In the genomic region with DNA sequence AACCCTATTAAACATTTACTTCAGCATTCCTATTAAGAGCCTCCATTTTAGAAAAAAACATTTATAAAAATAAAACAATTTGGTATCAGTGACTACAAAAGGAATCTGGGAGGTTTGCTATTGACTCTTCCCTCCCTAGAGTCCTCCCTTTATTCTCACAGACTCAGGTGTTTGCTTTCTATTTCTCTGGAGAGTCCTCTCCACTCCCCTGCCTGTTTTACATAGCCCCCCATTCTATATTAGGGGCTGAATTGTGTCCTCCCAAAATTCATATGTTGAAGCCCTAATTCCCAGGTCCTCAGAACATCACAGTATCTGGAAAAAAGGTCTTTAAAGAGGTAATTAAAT, we compare ENCODE assay signal across 15 cellular contexts.
DNase-seq lines count a peak whose midpoint lies in the region; ATAC-seq and TF ChIP-seq lines count a peak whose summit lies in the region.
"Had no signal": no experiment of that assay in that cellular context is flagged by ENCODE, and none has a peak within 500 bp of the region (broad histone marks: within the 10 kb centered on the region; RNA-seq: fewer than 3 reads in every experiment).

No MANE protein-coding gene starts in this region.

- H3K36me3 ChIP-seq in endodermal cell (ENCODE audit: control insufficient read depth, insufficient read depth, low read length): peaks cover 19% of the 10 kb centered on the region

- H3K9me3 ChIP-seq in endodermal cell (ENCODE audit: control insufficient read depth, low read length): no peaks in the 10 kb centered on the region

- peaks cover 62% of the 10 kb centered on the region for H3K4me1 Mint-ChIP-seq in stimulated activated naive CD8-positive, alpha-beta T cell treated with anti-CD3 and anti-CD28 coated beads, Interleukin-15, Interleukin-2, amounts not matched to agents 100 ng/mL and 50 ng/mL, for 24 hours (ENCODE audit: low read depth)
- H3K4me1 Mint-ChIP-seq in stimulated activated naive CD8-positive, alpha-beta T cell treated with anti-CD3 and anti-CD28 coated beads, Interleukin-15, amount 100 ng/mL, for 72 hours: peaks cover 69% of the 10 kb centered on the region
- H3K4me1 Mint-ChIP-seq in WTC11: peaks cover 42% of the 10 kb centered on the region
- peaks cover 23% of the 10 kb centered on the region for H3K4me1 Mint-ChIP-seq in endodermal cell

- TF ChIP-seq CTCF in WTC11 (IDR thresholded peaks at IDR 0.05): no peak
- no peak for TF ChIP-seq CTCF in endodermal cell (conservative IDR thresholded peaks at IDR 0.05)

- POLR2A ChIA-PET in WTC11 (lab: Charles Lee): no interaction called here

- no peak for DNase-seq in stimulated activated naive CD8-positive, alpha-beta T cell treated with anti-CD3 and anti-CD28 coated beads, Interleukin-15, amount 100 ng/mL, for 72 hours
- no peak for DNase-seq in WTC11 (ENCODE audit: low spot score)
- no peak for DNase-seq in left lobe of liver (ENCODE audit: low spot score)
- no peak for DNase-seq in endodermal cell
- no peak for DNase-seq in NCI-H2171 treated with DMSO at 0.1 percent for 48 hours (lab: John Stamatoyannopoulos, UW)
- no peak for DNase-seq in activated gamma-delta T cell treated with Interleukin-2 at 50 U/mL for 16 hours
- DNase-seq: activated naive CD8-positive, alpha-beta T cell treated with anti-CD3 and anti-CD28 coated beads, Interleukin-2, amount 10 ng/mL, durations not matched to agents 7 days and 5 days; left colon; NCI-H510A; nucleus accumbens; Right ventricle myocardium superior; stimulated activated naive CD4-positive, alpha-beta T cell had no signal

- H3K27me3 ChIP-seq in endodermal cell (ENCODE audit: control insufficient read depth, insufficient read depth, low read length, poor library complexity, severe bottlenecking): no peaks in the 10 kb centered on the region
- H3K27me3 ChIP-seq: BLaER1 treated with 17β-estradiol and CSF1 and Interleukin-3, amounts not matched to agents 10 nM and 100 nM had no signal

- peak overlapping the region; percentile 81 for H3K27ac Mint-ChIP-seq in stimulated activated naive CD8-positive, alpha-beta T cell treated with anti-CD3 and anti-CD28 coated beads, Interleukin-15, Interleukin-2, amounts not matched to agents 100 ng/mL and 50 ng/mL, for 24 hours
- peak overlapping the region in 1 of 2 donors; percentile 47 for H3K27ac Mint-ChIP-seq in stimulated activated naive CD8-positive, alpha-beta T cell treated with anti-CD3 and anti-CD28 coated beads, Interleukin-15, amount 100 ng/mL, for 72 hours
- H3K27ac Mint-ChIP-seq in WTC11: peak overlapping the region; percentile 69
- no peak overlapping the region for H3K27ac Mint-ChIP-seq in endodermal cell

- no peaks in the 10 kb centered on the region for H3K9me3 Mint-ChIP-seq in stimulated activated naive CD8-positive, alpha-beta T cell treated with anti-CD3 and anti-CD28 coated beads, Interleukin-15, Interleukin-2, amounts not matched to agents 100 ng/mL and 50 ng/mL, for 24 hours
- H3K9me3 Mint-ChIP-seq in stimulated activated naive CD8-positive, alpha-beta T cell treated with anti-CD3 and anti-CD28 coated beads, Interleukin-15, amount 100 ng/mL, for 72 hours: no peaks in the 10 kb centered on the region
- H3K9me3 Mint-ChIP-seq in WTC11 (no peaks in the 10 kb centered on the region), endodermal cell (no peaks in the 10 kb centered on the region)

- CTCF ChIA-PET in WTC11 (lab: Charles Lee): interaction anchor here (0.6 to 1.0 kb wide), 3 partner anchors 40 to 77 kb away, joined by 3 to 7 read pairs (median 4); partner anchors contain the start of gene STK17A

- H3K4me3 ChIP-seq in endodermal cell (ENCODE audit: low read length): no peak overlapping the region
- H3K4me3 ChIP-seq: BLaER1 treated with 17β-estradiol and CSF1 and Interleukin-3, amounts not matched to agents 10 nM and 100 nM had no signal

- H3K36me3 Mint-ChIP-seq in stimulated activated naive CD8-positive, alpha-beta T cell treated with anti-CD3 and anti-CD28 coated beads, Interleukin-15, Interleukin-2, amounts not matched to agents 100 ng/mL and 50 ng/mL, for 24 hours (ENCODE audit: low read depth): peaks cover 65% of the 10 kb centered on the region
- peaks cover 16% of the 10 kb centered on the region for H3K36me3 Mint-ChIP-seq in WTC11
- peaks cover 39% of the 10 kb centered on the region for H3K36me3 Mint-ChIP-seq in endodermal cell (ENCODE audit: low read depth)

- H3K27me3 Mint-ChIP-seq in stimulated activated naive CD8-positive, alpha-beta T cell treated with anti-CD3 and anti-CD28 coated beads, Interleukin-15, Interleukin-2, amounts not matched to agents 100 ng/mL and 50 ng/mL, for 24 hours: no peaks in the 10 kb centered on the region
- no peaks in the 10 kb centered on the region for H3K27me3 Mint-ChIP-seq in stimulated activated naive CD8-positive, alpha-beta T cell treated with anti-CD3 and anti-CD28 coated beads, Interleukin-15, amount 100 ng/mL, for 72 hours
- H3K27me3 Mint-ChIP-seq in WTC11 (ENCODE audit: low read depth) (no peaks in the 10 kb centered on the region), endodermal cell (ENCODE audit: insufficient read depth) (no peaks in the 10 kb centered on the region)
- H3K27me3 Mint-ChIP-seq: activated naive CD8-positive, alpha-beta T cell treated with anti-CD3 and anti-CD28 coated beads, Interleukin-2, amount 10 ng/mL, durations not matched to agents 7 days and 5 days had no signal

- no peaks in the 10 kb centered on the region for H3K4me1 ChIP-seq in endodermal cell (ENCODE audit: control insufficient read depth, insufficient read depth, low read length)

- no peak overlapping the region for H3K4me3 Mint-ChIP-seq in stimulated activated naive CD8-positive, alpha-beta T cell treated with anti-CD3 and anti-CD28 coated beads, Interleukin-15, Interleukin-2, amounts not matched to agents 100 ng/mL and 50 ng/mL, for 24 hours
- no peak overlapping the region for H3K4me3 Mint-ChIP-seq in stimulated activated naive CD8-positive, alpha-beta T cell treated with anti-CD3 and anti-CD28 coated beads, Interleukin-15, amount 100 ng/mL, for 72 hours
- no peak overlapping the region for H3K4me3 Mint-ChIP-seq in WTC11
- H3K4me3 Mint-ChIP-seq in endodermal cell: no peak overlapping the region

- no peak overlapping the region for H3K9ac ChIP-seq in endodermal cell (ENCODE audit: extremely low read depth, low read length, poor library complexity, severe bottlenecking)
- H3K9ac ChIP-seq: BLaER1 treated with 17β-estradiol and CSF1 and Interleukin-3, amounts not matched to agents 10 nM and 100 nM had no signal

- no peak for ATAC-seq in stimulated activated naive CD8-positive, alpha-beta T cell treated with anti-CD3 and anti-CD28 coated beads, Interleukin-15, amount 100 ng/mL, for 72 hours
- ATAC-seq in WTC11: 0 out of 2 replicates have a peak, but pooled peaks have one; percentile 25
- ATAC-seq in left lobe of liver: peak; percentile 49
- no peak for ATAC-seq in GM19463 (IDR thresholded peaks at IDR 0.05; ENCODE audit: unreplicated experiment)
- ATAC-seq: left colon had no signal

- H3K27ac ChIP-seq in endodermal cell (ENCODE audit: low read depth, low read length): no peak overlapping the region

TF ChIP-seq in WTC11, 78 proteins besides CTCF, POLR2A, EP300 and RAD21 (continues in another document):
- TF ChIP-seq ZNF219 (CRISPR knock-in tag; IDR thresholded peaks at IDR 0.05; ENCODE audit: borderline replicate concordance) (no peak), NR2C2 (CRISPR knock-in tag; IDR thresholded peaks at IDR 0.05) (no peak), CREB1 (CRISPR knock-in tag; IDR thresholded peaks at IDR 0.05) (no peak), E2F5 (CRISPR knock-in tag; IDR thresholded peaks at IDR 0.05) (no peak)
- TF ChIP-seq, protein P1, sequence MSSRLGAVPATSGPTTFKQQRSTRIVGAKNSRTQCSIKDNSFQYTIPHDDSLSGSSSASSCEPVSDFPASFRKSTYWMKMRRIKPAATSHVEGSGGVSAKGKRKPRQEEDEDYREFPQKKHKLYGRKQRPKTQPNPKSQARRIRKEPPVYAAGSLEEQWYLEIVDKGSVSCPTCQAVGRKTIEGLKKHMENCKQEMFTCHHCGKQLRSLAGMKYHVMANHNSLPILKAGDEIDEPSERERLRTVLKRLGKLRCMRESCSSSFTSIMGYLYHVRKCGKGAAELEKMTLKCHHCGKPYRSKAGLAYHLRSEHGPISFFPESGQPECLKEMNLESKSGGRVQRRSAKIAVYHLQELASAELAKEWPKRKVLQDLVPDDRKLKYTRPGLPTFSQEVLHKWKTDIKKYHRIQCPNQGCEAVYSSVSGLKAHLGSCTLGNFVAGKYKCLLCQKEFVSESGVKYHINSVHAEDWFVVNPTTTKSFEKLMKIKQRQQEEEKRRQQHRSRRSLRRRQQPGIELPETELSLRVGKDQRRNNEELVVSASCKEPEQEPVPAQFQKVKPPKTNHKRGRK (CRISPR knock-in tag; IDR thresholded peaks at IDR 0.05; ENCODE audit: borderline replicate concordance): no peak
- TF ChIP-seq, protein P2, sequence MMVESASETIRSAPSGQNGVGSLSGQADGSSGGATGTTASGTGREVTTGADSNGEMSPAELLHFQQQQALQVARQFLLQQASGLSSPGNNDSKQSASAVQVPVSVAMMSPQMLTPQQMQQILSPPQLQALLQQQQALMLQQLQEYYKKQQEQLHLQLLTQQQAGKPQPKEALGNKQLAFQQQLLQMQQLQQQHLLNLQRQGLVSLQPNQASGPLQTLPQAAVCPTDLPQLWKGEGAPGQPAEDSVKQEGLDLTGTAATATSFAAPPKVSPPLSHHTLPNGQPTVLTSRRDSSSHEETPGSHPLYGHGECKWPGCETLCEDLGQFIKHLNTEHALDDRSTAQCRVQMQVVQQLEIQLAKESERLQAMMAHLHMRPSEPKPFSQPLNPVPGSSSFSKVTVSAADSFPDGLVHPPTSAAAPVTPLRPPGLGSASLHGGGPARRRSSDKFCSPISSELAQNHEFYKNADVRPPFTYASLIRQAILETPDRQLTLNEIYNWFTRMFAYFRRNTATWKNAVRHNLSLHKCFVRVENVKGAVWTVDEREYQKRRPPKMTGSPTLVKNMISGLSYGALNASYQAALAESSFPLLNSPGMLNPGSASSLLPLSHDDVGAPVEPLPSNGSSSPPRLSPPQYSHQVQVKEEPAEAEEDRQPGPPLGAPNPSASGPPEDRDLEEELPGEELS (CRISPR knock-in tag; IDR thresholded peaks at IDR 0.05): no peak

Comparison
In these comparisons a context has a peak if more than half of its experiments do, and no peak if none do; other contexts are left out.
1. ATAC-seq: peak in WTC11 (single experiment) and left lobe of liver (single experiment); none in stimulated activated naive CD8-positive, alpha-beta T cell treated with anti-CD3 and anti-CD28 coated beads, Interleukin-15, amount 100 ng/mL, for 72 hours (single experiment) and GM19463 (single experiment).